8 cellular contexts compared by ENCODE assay signal in the genomic region with DNA sequence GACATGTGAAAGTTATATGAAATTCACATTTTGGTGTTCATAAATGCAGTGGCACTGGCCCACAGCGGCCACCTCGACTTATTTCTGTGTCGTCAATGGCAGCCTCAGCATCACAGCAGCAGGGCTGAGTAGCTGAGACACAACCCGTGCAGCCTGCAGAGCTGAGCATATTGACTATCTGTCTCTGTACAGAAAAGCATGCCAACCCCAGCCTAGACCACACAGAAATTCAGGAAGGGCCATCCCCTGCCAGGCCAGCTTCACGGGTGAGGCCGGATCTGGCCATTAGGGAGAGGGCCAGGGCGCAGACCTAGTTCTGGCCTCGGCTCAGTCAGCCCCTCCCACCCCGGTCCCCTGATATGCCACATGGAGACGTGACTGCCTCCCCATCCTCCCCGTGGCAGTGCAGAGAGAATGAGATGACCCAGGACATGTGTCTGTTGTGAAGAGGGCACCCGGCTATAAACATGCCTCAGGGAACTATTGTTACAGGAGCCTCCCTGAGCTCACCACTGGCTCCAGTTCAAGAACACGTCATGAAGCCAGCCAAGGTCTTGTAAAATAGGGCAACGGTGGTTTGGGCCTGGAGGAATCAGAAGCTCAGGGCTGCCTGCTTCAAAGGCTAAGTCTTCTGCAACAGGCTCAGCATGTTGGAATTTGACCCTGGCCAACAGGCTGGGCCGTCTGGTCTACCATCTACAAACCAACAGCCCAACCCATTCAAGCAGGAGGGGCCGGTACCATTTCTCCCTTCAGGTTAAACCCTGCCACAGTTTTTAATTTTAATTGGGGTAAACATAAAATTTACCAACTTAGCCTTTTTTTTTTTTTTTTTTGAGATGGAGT. TPM values are rescaled to one million over a fixed set of nuclear protein-coding genes. Genes with fewer than 3 reads are reported as not detected.
DNase-seq lines count a peak whose midpoint lies in the region; ATAC-seq and TF ChIP-seq lines count a peak whose summit lies in the region.

No MANE protein-coding gene starts in this region.

- no peak for ATAC-seq in HG03280 (IDR thresholded peaks at IDR 0.05; ENCODE audit: unreplicated experiment)

- DNase-seq in DMS153 (lab: John Stamatoyannopoulos, UW) (peak; percentile 90), NCI-H446 treated with DMSO at 0.1 percent for 48 hours (lab: John Stamatoyannopoulos, UW) (peak; percentile 76), dermis microvascular lymphatic vessel endothelial cell (ENCODE audit: low read depth in 2 of 2) (peak; percentile 84 to 92), mucosa of gallbladder (ENCODE audit: low spot score) (peak; percentile 95), erythroblast (lab: John Stamatoyannopoulos, UW) (no peak)
- DNase-seq in NK-92 treated with Interleukin-12 subunit alpha and Interleukin-12 subunit beta, amount 100 ng/mL, for 24 hours (lab: John Stamatoyannopoulos, UW): no peak
- DNase-seq in stimulated activated CD4-positive, alpha-beta T cell treated with anti-CD3 and anti-CD28 coated beads, Interleukin-4, amount 100 ng/mL, for 24 hours: no peak

- no peak for TF ChIP-seq POLR2A in erythroblast (IDR thresholded peaks at IDR 0.05; ENCODE audit: low read length)

RNA-seq across cellular contexts. Expression of gene SCARB1, which starts 25.5 kb away (rescaled TPM):
- total RNA-seq in dermis microvascular lymphatic vessel endothelial cell (11.9 and 17.6 TPM in 2 replicates), mucosa of gallbladder (102 TPM)

Comparison
In these comparisons a context has a peak if more than half of its experiments do, and no peak if none do; other contexts are left out.
1. DNase-seq: peak in DMS153 (single experiment), NCI-H446 treated with DMSO at 0.1 percent for 48 hours (single experiment), dermis microvascular lymphatic vessel endothelial cell (2 of 2) and mucosa of gallbladder (single experiment); none in NK-92 treated with Interleukin-12 subunit alpha and Interleukin-12 subunit beta, amount 100 ng/mL, for 24 hours (single experiment), stimulated activated CD4-positive, alpha-beta T cell treated with anti-CD3 and anti-CD28 coated beads, Interleukin-4, amount 100 ng/mL, for 24 hours (single experiment) and erythroblast (0 of 2).